In genomic region chr9:129319938-129320481, GRCh38 we compare ENCODE assay signal across 8 cellular contexts.
DNase-seq lines count a peak whose midpoint lies in the region; ATAC-seq, FAIRE-seq and TF ChIP-seq lines count a peak whose summit lies in the region.

No MANE protein-coding gene starts in this region.

- H3K36me3 Mint-ChIP-seq in astrocyte (ENCODE audit: low read depth, unreplicated experiment), result no peaks in the 10 kb centered on the region

- no peaks in the 10 kb centered on the region for H3K9me3 ChIP-seq in astrocyte (ENCODE audit: insufficient read depth, low read depth, low read length)
- no peaks in the 10 kb centered on the region for H3K9me3 ChIP-seq in liver (ENCODE audit: control insufficient read depth in 4 of 4, low read length in 3 of 4)
- H3K9me3 ChIP-seq in suprapubic skin, result no peaks in the 10 kb centered on the region

- H4K20me1 ChIP-seq in astrocyte (ENCODE audit: insufficient read depth, low read length), result no peaks in the 10 kb centered on the region

- H3K9ac ChIP-seq in astrocyte (ENCODE audit: low read length), result peak overlapping the region; percentile 67
- H3K9ac ChIP-seq in liver (ENCODE audit: low read depth in 1 of 2, low read length in 2 of 2), result peak overlapping the region in 1 of 2 donors; percentile 50

- DNase-seq in NCI-H1105 (lab: John Stamatoyannopoulos, UW) (peak; percentile 5), NCI-H1105 treated with DMSO at 0.1 percent for 48 hours (lab: John Stamatoyannopoulos, UW) (no peak), astrocyte (ENCODE audit: low read depth) (no peak), suprapubic skin (ENCODE audit: low spot score in 2 of 2) (peak; percentile 55 to 57), NCI-H774 (lab: John Stamatoyannopoulos, UW) (no peak), SHP77 treated with DMSO at 0.1 percent for 48 hours (lab: John Stamatoyannopoulos, UW) (no peak)

- peaks cover 23% of the 10 kb centered on the region for H3K4me1 Mint-ChIP-seq in astrocyte (ENCODE audit: low read depth, unreplicated experiment)

- no peak for FAIRE-seq in astrocyte (lab: Jason Lieb, UNC)

- TF ChIP-seq EP300 in suprapubic skin (IDR thresholded peaks at IDR 0.05), result no peak

- H3K36me3 ChIP-seq in astrocyte (ENCODE audit: insufficient read depth, low read length) (no peaks in the 10 kb centered on the region), liver (ENCODE audit: control insufficient read depth in 4 of 4, insufficient read depth in 3 of 4, low read depth in 1 of 4, low read length in 3 of 4) (no peaks in the 10 kb centered on the region), suprapubic skin (no peaks in the 10 kb centered on the region)

- no peak for TF ChIP-seq CTCF in astrocyte (IDR thresholded peaks at IDR 0.05; ENCODE audit: insufficient read depth, low read depth, low read length)
- no peak for TF ChIP-seq CTCF in liver (IDR thresholded peaks at IDR 0.05; ENCODE audit: low read depth, low read length, missing input control)
- no peak for TF ChIP-seq CTCF in suprapubic skin (IDR thresholded peaks at IDR 0.05)

- H3K27ac ChIP-seq in astrocyte (ENCODE audit: low read depth, low read length) (no peak overlapping the region), liver (ENCODE audit: low read depth in 1 of 2, low read length in 2 of 2) (peak overlapping the region; percentile 57 to 77), suprapubic skin (peak overlapping the region; percentile 88)

- H3K4me1 ChIP-seq in astrocyte (ENCODE audit: insufficient read depth, low read length) (peaks cover 30% of the 10 kb centered on the region), liver (ENCODE audit: control insufficient read depth in 4 of 4, insufficient read depth in 4 of 4, low read length in 3 of 4) (peaks cover 7 to 44% (median 30%) of the 10 kb centered on the region in 4 donors), suprapubic skin (peaks cover 77% of the 10 kb centered on the region)

- peak overlapping the region; percentile 36 for H3K4me3 ChIP-seq in astrocyte (ENCODE audit: insufficient read depth, low read depth, low read length)
- H3K4me3 ChIP-seq in liver (ENCODE audit: low read depth in 1 of 3, low read length in 3 of 3), result no peak overlapping the region
- peak overlapping the region; percentile 48 for H3K4me3 ChIP-seq in suprapubic skin

- H3K4me3 Mint-ChIP-seq in astrocyte (ENCODE audit: unreplicated experiment), result no peak overlapping the region

- no peak overlapping the region for H3K27ac Mint-ChIP-seq in astrocyte (ENCODE audit: unreplicated experiment)

- H3K9me3 Mint-ChIP-seq in astrocyte (ENCODE audit: unreplicated experiment), result peaks cover 2% of the 10 kb centered on the region

- peak overlapping the region; percentile 82 for H3K4me2 ChIP-seq in astrocyte (ENCODE audit: low read length)

- no peak for ATAC-seq in HG03378 (IDR thresholded peaks at IDR 0.05; ENCODE audit: unreplicated experiment)

- H2AFZ ChIP-seq in astrocyte (ENCODE audit: low read depth, low read length), result peak overlapping the region; percentile 87

- WGBS in liver, result 62% methylated on average over 14 of the region's 14 CpGs
- WGBS in suprapubic skin, result 35% methylated on average over 10 of the region's 14 CpGs

- TF ChIP-seq RAD21 in liver (IDR thresholded peaks at IDR 0.05), result no peak

- no peaks in the 10 kb centered on the region for H3K79me2 ChIP-seq in astrocyte (ENCODE audit: insufficient read depth, low read length)

- TF ChIP-seq POLR2A in suprapubic skin (IDR thresholded peaks at IDR 0.05), result no peak

- peaks cover 4% of the 10 kb centered on the region for H3K27me3 Mint-ChIP-seq in astrocyte (ENCODE audit: low read depth, unreplicated experiment)

- H3K27me3 ChIP-seq in astrocyte (ENCODE audit: insufficient read depth, low read length), result no peaks in the 10 kb centered on the region
- H3K27me3 ChIP-seq in liver (ENCODE audit: control insufficient read depth in 4 of 4, insufficient read depth in 4 of 4, low read length in 3 of 4), result no peaks in the 10 kb centered on the region
- no peaks in the 10 kb centered on the region for H3K27me3 ChIP-seq in suprapubic skin

TF ChIP-seq in liver, 16 proteins besides CTCF, POLR2A, EP300 and RAD21:
- TF ChIP-seq HNF4A (conservative IDR thresholded peaks at IDR 0.05) (no peak), MAX (IDR thresholded peaks at IDR 0.05) (no peak), EGR1 (IDR thresholded peaks at IDR 0.05; ENCODE audit: low read depth in 2 of 2) (no peak), SP1 (IDR thresholded peaks at IDR 0.05) (no peak), TAF1 (conservative IDR thresholded peaks at IDR 0.05) (no peak), ZBTB33 (IDR thresholded peaks at IDR 0.05) (no peak), FOXA2 (IDR thresholded peaks at IDR 0.05) (no peak), NR2F2 (IDR thresholded peaks at IDR 0.05) (no peak), FOXA1 (IDR thresholded peaks at IDR 0.05) (no peak), HNF4G (IDR thresholded peaks at IDR 0.05) (no peak), ATF3 (IDR thresholded peaks at IDR 0.05) (no peak)

Comparison
In these comparisons a context has a peak if more than half of its experiments do, and no peak if none do; other contexts are left out.
1. DNase-seq: peak in NCI-H1105 (single experiment) and suprapubic skin (2 of 2); none in NCI-H1105 treated with DMSO at 0.1 percent for 48 hours (single experiment), astrocyte (single experiment), NCI-H774 (single experiment) and SHP77 treated with DMSO at 0.1 percent for 48 hours (single experiment).
2. H3K4me3 ChIP-seq: peak in astrocyte (single experiment) and suprapubic skin (single experiment); none in liver (0 of 3).